Comparison of ENCODE assay signal across 8 cellular contexts in the genomic region with DNA sequence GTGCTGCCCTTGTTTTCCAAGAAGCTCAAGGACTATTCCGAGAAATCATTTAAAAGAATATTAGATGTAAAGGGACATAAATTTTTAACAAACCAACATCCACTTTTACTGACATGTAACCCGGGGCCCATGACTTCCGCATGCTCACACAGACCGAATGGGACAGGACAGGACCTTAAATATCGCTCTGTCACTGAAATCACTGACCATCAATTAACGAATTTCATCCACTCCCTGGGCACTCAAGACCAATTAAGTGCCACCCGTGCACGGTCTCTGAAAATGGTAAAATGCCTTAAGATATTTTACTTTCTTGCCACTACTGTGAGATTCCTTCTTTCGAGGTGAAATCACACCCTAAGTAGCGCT. TPM values are rescaled to one million over a fixed set of nuclear protein-coding genes. Genes with fewer than 3 reads are reported as not detected.
DNase-seq lines count a peak whose midpoint lies in the region; ATAC-seq and TF ChIP-seq lines count a peak whose summit lies in the region.

No MANE protein-coding gene starts in this region.

- ATAC-seq in GM18499 (IDR thresholded peaks at IDR 0.05; ENCODE audit: insufficient read depth, unreplicated experiment) (peak; percentile 39), Panc1 (peak; percentile 47)

- H3K27me3 ChIP-seq in H7 (ENCODE audit: control insufficient read depth, insufficient read depth, low read length) (no peaks in the 10 kb centered on the region), Panc1 (ENCODE audit: control insufficient read depth, insufficient read depth, low read length) (no peaks in the 10 kb centered on the region), osteoblast (ENCODE audit: insufficient read depth, low read length) (no peaks in the 10 kb centered on the region)

- H3K4me3 ChIP-seq in H7 (ENCODE audit: insufficient read depth, low read depth, low read length) (peak overlapping the region; percentile 65), Panc1 (ENCODE audit: low read depth in 2 of 2, low read length in 2 of 2) (peak overlapping the region; percentile 94 to 95), epithelial cell of proximal tubule (ENCODE audit: low read depth, low read length) (peak overlapping the region; percentile 61), osteoblast (ENCODE audit: insufficient read depth, low read length) (peak overlapping the region; percentile 80)

- BruUV-seq in Panc1 (replicated peaks; lab: Mats Ljungman, UMichigan), result TSS peak; percentile 77

- peak overlapping the region; percentile 92 for H3K4me2 ChIP-seq in osteoblast (ENCODE audit: insufficient read depth, low read length)

- peak overlapping the region; percentile 95 for H2AFZ ChIP-seq in osteoblast (ENCODE audit: low read length)

- CTCF ChIA-PET in Panc1 (lab: Charles Lee), result no interaction called here

- H3K27ac ChIP-seq in Panc1 (ENCODE audit: low read length), result peak overlapping the region; percentile 94
- peak overlapping the region; percentile 87 for H3K27ac ChIP-seq in osteoblast (ENCODE audit: low read depth, low read length)

- H3K36me3 ChIP-seq in H7 (replicated peaks; ENCODE audit: control insufficient read depth, insufficient read depth, low read length) (peaks cover 1% of the 10 kb centered on the region; the same call in 1 of the 2 replicates), Panc1 (ENCODE audit: control insufficient read depth, insufficient read depth, low read length) (no peaks in the 10 kb centered on the region; the same call in 1 of the 2 replicates), osteoblast (ENCODE audit: insufficient read depth, low read length) (no peaks in the 10 kb centered on the region)

- H4K20me1 ChIP-seq in osteoblast (ENCODE audit: insufficient read depth, low read length), result no peaks in the 10 kb centered on the region

- DNase-seq in H7 (no peak), Panc1 (ENCODE audit: low read depth, low spot score) (no peak), epithelial cell of proximal tubule (ENCODE audit: low read depth) (no peak), osteoblast (ENCODE audit: insufficient read length, low spot score, missing footprints) (no peak), mucosa of gallbladder (ENCODE audit: low spot score) (no peak), NCI-H1092 treated with DMSO at 0.1 percent for 48 hours (lab: John Stamatoyannopoulos, UW) (no peak), amniotic stem cell (lab: John Stamatoyannopoulos, UW) (no peak)

- POLR2A ChIA-PET in Panc1 (lab: Charles Lee), result no interaction called here

- no peaks in the 10 kb centered on the region for H3K9me3 ChIP-seq in Panc1 (ENCODE audit: control insufficient read depth, insufficient read depth, low read depth, low read length)
- H3K9me3 ChIP-seq in osteoblast (ENCODE audit: low read depth, low read length), result no peaks in the 10 kb centered on the region

- peaks cover 8% of the 10 kb centered on the region; the same call in 1 of the 2 replicates for H3K4me1 ChIP-seq in Panc1 (ENCODE audit: control insufficient read depth, insufficient read depth, low read length)
- H3K4me1 ChIP-seq in osteoblast (ENCODE audit: insufficient read depth, low read length), result peaks cover 11% of the 10 kb centered on the region

- TF ChIP-seq CTCF in Panc1 (IDR thresholded peaks at IDR 0.05), result no peak
- no peak for TF ChIP-seq CTCF in epithelial cell of proximal tubule (conservative IDR thresholded peaks at IDR 0.05; ENCODE audit: low read depth, low read length)
- no peak for TF ChIP-seq CTCF in osteoblast (IDR thresholded peaks at IDR 0.05; ENCODE audit: extremely low read depth, low read depth, low read length)

- intact Hi-C loops in Panc1 (cut with micrococcal nuclease; ENCODE audit: unreplicated experiment), result no loop called here

- peaks cover 15% of the 10 kb centered on the region for H3K79me2 ChIP-seq in osteoblast (ENCODE audit: insufficient read depth, low read length)

- in situ Hi-C loops in Panc1 (cut with HindIII; ENCODE audit: low pct_unique_long_range_greater_than_20kb, low sequenced_read_pairs), result no loop called here

RNA-seq across cellular contexts. Expression of gene NUDT12, which starts 0.5 kb away (rescaled TPM):
- 22.8 and 31.4 TPM in 2 replicates for total RNA-seq in H7 (2014; rRNA removed; shearing (Covaris generic))
- total RNA-seq in Panc1 (2021; ENCODE audit: unreplicated experiment), result 9.2 TPM
- polyA plus RNA-seq in Panc1 (2012; ENCODE audit: insufficient read length), result 4.7 TPM
- 8.0 and 9.9 TPM in 2 replicates for total RNA-seq in epithelial cell of proximal tubule
- 14.7 and 16.3 TPM in 2 replicates for total RNA-seq in osteoblast
- total RNA-seq in mucosa of gallbladder, result 25.1 TPM
